1 cellular context compared by ENCODE assay signal in the genomic region with DNA sequence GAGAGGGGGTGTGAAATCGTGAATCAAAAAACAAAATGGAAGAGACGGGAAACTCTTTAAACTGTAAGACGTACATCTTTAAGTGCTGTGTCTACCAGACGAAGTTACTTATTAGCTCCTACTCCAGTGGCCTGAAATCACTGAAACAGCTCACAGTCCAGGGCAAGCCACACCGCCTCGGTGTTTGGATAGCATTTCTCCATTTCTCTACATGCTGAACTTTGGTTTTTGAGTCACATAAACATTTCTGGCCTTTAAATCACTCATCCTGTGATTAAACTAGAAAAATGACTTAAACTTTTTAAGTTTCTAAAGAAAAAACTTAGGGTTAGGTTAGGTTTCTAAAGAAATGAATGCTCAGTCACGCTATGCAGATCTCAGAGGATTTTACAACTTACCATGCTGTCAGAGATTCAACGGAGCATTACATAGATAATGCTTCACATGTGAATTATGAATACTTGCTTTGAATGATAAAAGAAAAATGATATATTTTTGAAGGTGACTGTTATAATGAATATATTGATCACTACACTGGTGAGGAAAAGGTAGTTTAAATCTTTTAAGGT.
TF ChIP-seq lines count a peak whose summit lies in the region.

No MANE protein-coding gene starts in this region.

TF ChIP-seq in HepG2, 621 proteins besides CTCF, POLR2A, EP300 and RAD21 (continued from another document):
- TF ChIP-seq, protein P1, sequence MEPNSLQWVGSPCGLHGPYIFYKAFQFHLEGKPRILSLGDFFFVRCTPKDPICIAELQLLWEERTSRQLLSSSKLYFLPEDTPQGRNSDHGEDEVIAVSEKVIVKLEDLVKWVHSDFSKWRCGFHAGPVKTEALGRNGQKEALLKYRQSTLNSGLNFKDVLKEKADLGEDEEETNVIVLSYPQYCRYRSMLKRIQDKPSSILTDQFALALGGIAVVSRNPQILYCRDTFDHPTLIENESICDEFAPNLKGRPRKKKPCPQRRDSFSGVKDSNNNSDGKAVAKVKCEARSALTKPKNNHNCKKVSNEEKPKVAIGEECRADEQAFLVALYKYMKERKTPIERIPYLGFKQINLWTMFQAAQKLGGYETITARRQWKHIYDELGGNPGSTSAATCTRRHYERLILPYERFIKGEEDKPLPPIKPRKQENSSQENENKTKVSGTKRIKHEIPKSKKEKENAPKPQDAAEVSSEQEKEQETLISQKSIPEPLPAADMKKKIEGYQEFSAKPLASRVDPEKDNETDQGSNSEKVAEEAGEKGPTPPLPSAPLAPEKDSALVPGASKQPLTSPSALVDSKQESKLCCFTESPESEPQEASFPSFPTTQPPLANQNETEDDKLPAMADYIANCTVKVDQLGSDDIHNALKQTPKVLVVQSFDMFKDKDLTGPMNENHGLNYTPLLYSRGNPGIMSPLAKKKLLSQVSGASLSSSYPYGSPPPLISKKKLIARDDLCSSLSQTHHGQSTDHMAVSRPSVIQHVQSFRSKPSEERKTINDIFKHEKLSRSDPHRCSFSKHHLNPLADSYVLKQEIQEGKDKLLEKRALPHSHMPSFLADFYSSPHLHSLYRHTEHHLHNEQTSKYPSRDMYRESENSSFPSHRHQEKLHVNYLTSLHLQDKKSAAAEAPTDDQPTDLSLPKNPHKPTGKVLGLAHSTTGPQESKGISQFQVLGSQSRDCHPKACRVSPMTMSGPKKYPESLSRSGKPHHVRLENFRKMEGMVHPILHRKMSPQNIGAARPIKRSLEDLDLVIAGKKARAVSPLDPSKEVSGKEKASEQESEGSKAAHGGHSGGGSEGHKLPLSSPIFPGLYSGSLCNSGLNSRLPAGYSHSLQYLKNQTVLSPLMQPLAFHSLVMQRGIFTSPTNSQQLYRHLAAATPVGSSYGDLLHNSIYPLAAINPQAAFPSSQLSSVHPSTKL (CRISPR knock-in tag; IDR thresholded peaks at IDR 0.05) = peak; percentile 15; the same call in 1 of the 2 replicates
- TF ChIP-seq, protein P2, sequence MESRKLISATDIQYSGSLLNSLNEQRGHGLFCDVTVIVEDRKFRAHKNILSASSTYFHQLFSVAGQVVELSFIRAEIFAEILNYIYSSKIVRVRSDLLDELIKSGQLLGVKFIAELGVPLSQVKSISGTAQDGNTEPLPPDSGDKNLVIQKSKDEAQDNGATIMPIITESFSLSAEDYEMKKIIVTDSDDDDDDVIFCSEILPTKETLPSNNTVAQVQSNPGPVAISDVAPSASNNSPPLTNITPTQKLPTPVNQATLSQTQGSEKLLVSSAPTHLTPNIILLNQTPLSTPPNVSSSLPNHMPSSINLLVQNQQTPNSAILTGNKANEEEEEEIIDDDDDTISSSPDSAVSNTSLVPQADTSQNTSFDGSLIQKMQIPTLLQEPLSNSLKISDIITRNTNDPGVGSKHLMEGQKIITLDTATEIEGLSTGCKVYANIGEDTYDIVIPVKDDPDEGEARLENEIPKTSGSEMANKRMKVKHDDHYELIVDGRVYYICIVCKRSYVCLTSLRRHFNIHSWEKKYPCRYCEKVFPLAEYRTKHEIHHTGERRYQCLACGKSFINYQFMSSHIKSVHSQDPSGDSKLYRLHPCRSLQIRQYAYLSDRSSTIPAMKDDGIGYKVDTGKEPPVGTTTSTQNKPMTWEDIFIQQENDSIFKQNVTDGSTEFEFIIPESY (CRISPR knock-in tag; IDR thresholded peaks at IDR 0.05) = no peak
- no peak for TF ChIP-seq ZNF484 (CRISPR knock-in tag; IDR thresholded peaks at IDR 0.05; ENCODE audit: borderline replicate concordance, low read depth)
- no peak for TF ChIP-seq ZNF12 (CRISPR knock-in tag; IDR thresholded peaks at IDR 0.05)
- no peak for TF ChIP-seq TBX3 (IDR thresholded peaks at IDR 0.05; ENCODE audit: borderline replicate concordance)
- TF ChIP-seq, protein P3, sequence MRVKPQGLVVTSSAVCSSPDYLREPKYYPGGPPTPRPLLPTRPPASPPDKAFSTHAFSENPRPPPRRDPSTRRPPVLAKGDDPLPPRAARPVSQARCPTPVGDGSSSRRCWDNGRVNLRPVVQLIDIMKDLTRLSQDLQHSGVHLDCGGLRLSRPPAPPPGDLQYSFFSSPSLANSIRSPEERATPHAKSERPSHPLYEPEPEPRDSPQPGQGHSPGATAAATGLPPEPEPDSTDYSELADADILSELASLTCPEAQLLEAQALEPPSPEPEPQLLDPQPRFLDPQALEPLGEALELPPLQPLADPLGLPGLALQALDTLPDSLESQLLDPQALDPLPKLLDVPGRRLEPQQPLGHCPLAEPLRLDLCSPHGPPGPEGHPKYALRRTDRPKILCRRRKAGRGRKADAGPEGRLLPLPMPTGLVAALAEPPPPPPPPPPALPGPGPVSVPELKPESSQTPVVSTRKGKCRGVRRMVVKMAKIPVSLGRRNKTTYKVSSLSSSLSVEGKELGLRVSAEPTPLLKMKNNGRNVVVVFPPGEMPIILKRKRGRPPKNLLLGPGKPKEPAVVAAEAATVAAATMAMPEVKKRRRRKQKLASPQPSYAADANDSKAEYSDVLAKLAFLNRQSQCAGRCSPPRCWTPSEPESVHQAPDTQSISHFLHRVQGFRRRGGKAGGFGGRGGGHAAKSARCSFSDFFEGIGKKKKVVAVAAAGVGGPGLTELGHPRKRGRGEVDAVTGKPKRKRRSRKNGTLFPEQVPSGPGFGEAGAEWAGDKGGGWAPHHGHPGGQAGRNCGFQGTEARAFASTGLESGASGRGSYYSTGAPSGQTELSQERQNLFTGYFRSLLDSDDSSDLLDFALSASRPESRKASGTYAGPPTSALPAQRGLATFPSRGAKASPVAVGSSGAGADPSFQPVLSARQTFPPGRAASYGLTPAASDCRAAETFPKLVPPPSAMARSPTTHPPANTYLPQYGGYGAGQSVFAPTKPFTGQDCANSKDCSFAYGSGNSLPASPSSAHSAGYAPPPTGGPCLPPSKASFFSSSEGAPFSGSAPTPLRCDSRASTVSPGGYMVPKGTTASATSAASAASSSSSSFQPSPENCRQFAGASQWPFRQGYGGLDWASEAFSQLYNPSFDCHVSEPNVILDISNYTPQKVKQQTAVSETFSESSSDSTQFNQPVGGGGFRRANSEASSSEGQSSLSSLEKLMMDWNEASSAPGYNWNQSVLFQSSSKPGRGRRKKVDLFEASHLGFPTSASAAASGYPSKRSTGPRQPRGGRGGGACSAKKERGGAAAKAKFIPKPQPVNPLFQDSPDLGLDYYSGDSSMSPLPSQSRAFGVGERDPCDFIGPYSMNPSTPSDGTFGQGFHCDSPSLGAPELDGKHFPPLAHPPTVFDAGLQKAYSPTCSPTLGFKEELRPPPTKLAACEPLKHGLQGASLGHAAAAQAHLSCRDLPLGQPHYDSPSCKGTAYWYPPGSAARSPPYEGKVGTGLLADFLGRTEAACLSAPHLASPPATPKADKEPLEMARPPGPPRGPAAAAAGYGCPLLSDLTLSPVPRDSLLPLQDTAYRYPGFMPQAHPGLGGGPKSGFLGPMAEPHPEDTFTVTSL (CRISPR knock-in tag; IDR thresholded peaks at IDR 0.05; ENCODE audit: borderline replicate concordance) = 0 out of 2 replicates have a peak, but pooled peaks have one; percentile 24
- no peak for TF ChIP-seq SUZ12 (IDR thresholded peaks at IDR 0.05; ENCODE audit: low read depth, low read length)
- TF ChIP-seq, protein P4, sequence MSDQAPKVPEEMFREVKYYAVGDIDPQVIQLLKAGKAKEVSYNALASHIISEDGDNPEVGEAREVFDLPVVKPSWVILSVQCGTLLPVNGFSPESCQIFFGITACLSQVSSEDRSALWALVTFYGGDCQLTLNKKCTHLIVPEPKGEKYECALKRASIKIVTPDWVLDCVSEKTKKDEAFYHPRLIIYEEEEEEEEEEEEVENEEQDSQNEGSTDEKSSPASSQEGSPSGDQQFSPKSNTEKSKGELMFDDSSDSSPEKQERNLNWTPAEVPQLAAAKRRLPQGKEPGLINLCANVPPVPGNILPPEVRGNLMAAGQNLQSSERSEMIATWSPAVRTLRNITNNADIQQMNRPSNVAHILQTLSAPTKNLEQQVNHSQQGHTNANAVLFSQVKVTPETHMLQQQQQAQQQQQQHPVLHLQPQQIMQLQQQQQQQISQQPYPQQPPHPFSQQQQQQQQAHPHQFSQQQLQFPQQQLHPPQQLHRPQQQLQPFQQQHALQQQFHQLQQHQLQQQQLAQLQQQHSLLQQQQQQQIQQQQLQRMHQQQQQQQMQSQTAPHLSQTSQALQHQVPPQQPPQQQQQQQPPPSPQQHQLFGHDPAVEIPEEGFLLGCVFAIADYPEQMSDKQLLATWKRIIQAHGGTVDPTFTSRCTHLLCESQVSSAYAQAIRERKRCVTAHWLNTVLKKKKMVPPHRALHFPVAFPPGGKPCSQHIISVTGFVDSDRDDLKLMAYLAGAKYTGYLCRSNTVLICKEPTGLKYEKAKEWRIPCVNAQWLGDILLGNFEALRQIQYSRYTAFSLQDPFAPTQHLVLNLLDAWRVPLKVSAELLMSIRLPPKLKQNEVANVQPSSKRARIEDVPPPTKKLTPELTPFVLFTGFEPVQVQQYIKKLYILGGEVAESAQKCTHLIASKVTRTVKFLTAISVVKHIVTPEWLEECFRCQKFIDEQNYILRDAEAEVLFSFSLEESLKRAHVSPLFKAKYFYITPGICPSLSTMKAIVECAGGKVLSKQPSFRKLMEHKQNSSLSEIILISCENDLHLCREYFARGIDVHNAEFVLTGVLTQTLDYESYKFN (CRISPR knock-in tag; conservative IDR thresholded peaks at IDR 0.05) = peak; percentile 62
- TF ChIP-seq HNF4A (CRISPR knock-in tag; IDR thresholded peaks at IDR 0.05) = peak; percentile 63
- 0 out of 2 replicates have a peak, but pooled peaks have one; percentile 25 for TF ChIP-seq HNF4G (IDR thresholded peaks at IDR 0.05; ENCODE audit: borderline replicate concordance, low read depth, low read length)
- no peak for TF ChIP-seq HNF4G (CRISPR knock-in tag; IDR thresholded peaks at IDR 0.05; ENCODE audit: borderline replicate concordance, low read depth)
- TF ChIP-seq SAP130 (CRISPR knock-in tag; IDR thresholded peaks at IDR 0.05; ENCODE audit: low read depth) = peak; percentile 26; the same call in 1 of the 2 replicates
